ENCODE assay signal across 8 cellular contexts in the genomic region with DNA sequence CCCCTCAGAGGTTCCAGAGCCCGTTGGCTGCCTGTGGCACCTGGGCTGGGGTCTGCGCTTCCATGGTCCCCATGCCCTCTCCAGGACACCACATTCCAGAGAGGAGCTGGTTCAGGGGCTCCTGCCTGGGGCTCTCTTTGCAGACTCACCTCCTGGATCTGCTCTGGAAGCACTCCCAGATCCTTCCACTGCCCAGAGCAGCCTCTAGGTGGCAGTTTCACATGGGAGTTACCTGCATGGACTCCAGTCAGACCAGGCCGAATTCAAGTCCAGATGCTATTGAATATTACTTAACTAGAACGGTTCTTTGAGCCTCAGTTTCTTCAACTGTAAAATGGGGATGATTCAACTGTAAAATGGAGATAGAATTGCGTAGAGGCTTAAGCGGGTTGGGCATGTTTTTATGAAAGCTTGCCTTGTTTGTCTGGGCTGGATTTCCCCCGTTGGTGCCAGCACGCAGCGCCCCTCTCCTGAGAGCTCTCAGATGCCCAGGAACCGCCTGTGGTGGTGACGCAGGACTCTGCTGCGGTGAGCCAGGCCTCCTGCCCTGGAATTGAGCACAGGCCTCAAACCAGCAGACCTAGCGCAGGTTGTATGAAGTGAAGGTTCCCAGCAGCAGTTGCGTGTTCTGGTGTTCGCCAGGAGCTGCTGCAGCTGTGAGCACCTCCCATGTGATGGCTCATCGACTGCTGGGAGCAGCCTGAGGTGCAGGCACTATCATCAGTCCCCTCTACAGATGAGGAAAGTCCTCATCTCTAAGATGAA. TPM values are rescaled to one million over a fixed set of nuclear protein-coding genes. Genes with fewer than 3 reads are reported as not detected.
A peak's percentile ranks its signal among the peaks of the same experiment; 100 is the strongest.
DNase-seq lines count a peak whose midpoint lies in the region; ATAC-seq and TF ChIP-seq lines count a peak whose summit lies in the region.

No MANE protein-coding gene starts in this region.

- H3K4me3 ChIP-seq in BJ (ENCODE audit: low read depth, low read length) (no peak overlapping the region), GM12865 (ENCODE audit: low read depth, low read length) (no peak overlapping the region), gastroesophageal sphincter (no peak overlapping the region)
- H3K4me3 ChIP-seq in effector memory CD4-positive, alpha-beta T cell (ENCODE audit: insufficient read depth, low read depth, low read length, poor library complexity, severe bottlenecking): no peak overlapping the region

- H3K4me1 ChIP-seq in gastroesophageal sphincter: no peaks in the 10 kb centered on the region
- H3K4me1 ChIP-seq in effector memory CD4-positive, alpha-beta T cell (ENCODE audit: control insufficient read depth, insufficient read depth, low read length, poor library complexity, severe bottlenecking): no peaks in the 10 kb centered on the region

- DNase-seq in BJ (ENCODE audit: low read depth) (no peak), GM12865 (ENCODE audit: low read depth) (peak; percentile 60), KBM-7 (peak; percentile 30), SW480 (ENCODE audit: low spot score) (peak; percentile 60), renal cortical epithelial cell (ENCODE audit: low read depth) (peak; percentile 63), DMS79 treated with DMSO at 0.1 percent for 48 hours (lab: John Stamatoyannopoulos, UW) (no peak)
- DNase-seq in effector memory CD4-positive, alpha-beta T cell: no peak

- peak; percentile 50 for ATAC-seq in gastroesophageal sphincter

- in situ Hi-C loops in KBM-7 (cut with MboI; ENCODE audit: low pct_unique_long_range_greater_than_20kb, low sequenced_read_pairs): no loop called here

- no peaks in the 10 kb centered on the region for H3K9me3 ChIP-seq in gastroesophageal sphincter
- H3K9me3 ChIP-seq in effector memory CD4-positive, alpha-beta T cell (ENCODE audit: control insufficient read depth, low read length): no peaks in the 10 kb centered on the region

- H3K36me3 ChIP-seq in BJ (ENCODE audit: control insufficient read depth, insufficient read depth, low read length): no peaks in the 10 kb centered on the region
- no peaks in the 10 kb centered on the region for H3K36me3 ChIP-seq in gastroesophageal sphincter
- no peaks in the 10 kb centered on the region for H3K36me3 ChIP-seq in effector memory CD4-positive, alpha-beta T cell (ENCODE audit: control insufficient read depth, insufficient read depth, low read length)

- H3K27ac ChIP-seq in gastroesophageal sphincter: no peak overlapping the region
- H3K27ac ChIP-seq in effector memory CD4-positive, alpha-beta T cell (ENCODE audit: insufficient read depth, low read length, poor library complexity, severe bottlenecking): no peak overlapping the region

- H3K27me3 ChIP-seq in BJ (ENCODE audit: control insufficient read depth, insufficient read depth, low read length) (peaks cover 4% of the 10 kb centered on the region; the same call in 1 of the 2 replicates), gastroesophageal sphincter (no peaks in the 10 kb centered on the region)
- H3K27me3 ChIP-seq in effector memory CD4-positive, alpha-beta T cell (replicated peaks; ENCODE audit: control insufficient read depth, insufficient read depth, low read length, poor library complexity, severe bottlenecking): no peaks in the 10 kb centered on the region

- TF ChIP-seq CTCF in BJ (IDR thresholded peaks at IDR 0.05; ENCODE audit: insufficient read depth, low read depth, low read length): peak; percentile 79
- peak; percentile 74 for TF ChIP-seq CTCF in GM12865 (IDR thresholded peaks at IDR 0.05; ENCODE audit: insufficient read depth, low read depth, low read length, missing control alignments)
- TF ChIP-seq CTCF in gastroesophageal sphincter (IDR thresholded peaks at IDR 0.05): peak in 3 of 4 experiments; percentile 37 to 60 (median 48)

- TF ChIP-seq EP300 in gastroesophageal sphincter (IDR thresholded peaks at IDR 0.05): no peak

- POLR2A ChIA-PET in BJ (lab: Charles Lee): no interaction called here

- WGBS in gastroesophageal sphincter (ENCODE audit: low coverage in 1 of 2), 2 donors: 63 to 70% methylated on average over 2 to 5 of the region's 16 CpGs

- TF ChIP-seq POLR2A in gastroesophageal sphincter (IDR thresholded peaks at IDR 0.05): no peak

- CTCF ChIA-PET in BJ (lab: Yijun Ruan, JAX): interaction anchor here (0.6 to 6.8 kb wide), 19 partner anchors 8 to 586 kb away, joined by 3 to 55 read pairs (median 3); partner anchors contain the start of gene LMO1

RNA-seq across cellular contexts. Expression of gene LMO1, which starts 44.2 kb away (rescaled TPM):
- polyA plus RNA-seq in BJ (2011; rRNA removed): not detected in 2 replicates
- not detected in 2 replicates for polyA minus RNA-seq in BJ (2011; rRNA and poly(A)+ RNA removed)
- total RNA-seq in gastroesophageal sphincter: not detected
- 0.40 TPM in 1 of 2 replicates, not detected in the other for total RNA-seq in renal cortical epithelial cell

RNA-seq across cellular contexts. Expression of gene RIC3, which starts 50.6 kb away (rescaled TPM):
- not detected in 2 replicates for polyA plus RNA-seq in BJ (2011; rRNA removed)
- not detected in 2 replicates for polyA minus RNA-seq in BJ (2011; rRNA and poly(A)+ RNA removed)
- total RNA-seq in gastroesophageal sphincter (10 to 100 TPM; 13.6 to 33.2 (median 20.9) TPM), renal cortical epithelial cell (2.4 and 6.1 TPM in 2 replicates)

Comparison
In these comparisons a context has a peak if more than half of its experiments do, and no peak if none do; other contexts are left out.
1. DNase-seq: peak in GM12865 (single experiment), KBM-7 (single experiment), SW480 (single experiment) and renal cortical epithelial cell (single experiment); none in BJ (single experiment), effector memory CD4-positive, alpha-beta T cell (0 of 3) and DMS79 treated with DMSO at 0.1 percent for 48 hours (single experiment).
2. Peak in every context shown above with its lines, with median percentiles within 50 percentile points of each other: CTCF ChIP-seq.